8 cellular contexts compared by ENCODE assay signal in genomic region chr19:41175825-41176734, GRCh38. TPM values are rescaled to one million over a fixed set of nuclear protein-coding genes. Genes with fewer than 3 reads are reported as not detected.
A peak's percentile ranks its signal among the peaks of the same experiment; 100 is the strongest.
DNase-seq lines count a peak whose midpoint lies in the region; ATAC-seq and TF ChIP-seq lines count a peak whose summit lies in the region.

No MANE protein-coding gene starts in this region.

- H3K27me3 ChIP-seq in DND-41 (ENCODE audit: insufficient read depth, low read length, poor library complexity) (no peaks in the 10 kb centered on the region), heart right ventricle (peaks cover 0 to 11% (median 4%) of the 10 kb centered on the region in 7 donors)

- no peak overlapping the region for H2AFZ ChIP-seq in DND-41 (ENCODE audit: low read depth, low read length)

- 29 to 32% methylated on average over 13 of the region's 13 CpGs for WGBS in heart right ventricle, 2 donors

- no peak overlapping the region for H3K9ac ChIP-seq in DND-41 (ENCODE audit: low read depth, low read length)

- H3K79me2 ChIP-seq in DND-41 (ENCODE audit: insufficient read depth, low read length) = no peaks in the 10 kb centered on the region

- H4K20me1 ChIP-seq in DND-41 (ENCODE audit: insufficient read depth, low read length) = no peaks in the 10 kb centered on the region

- DNase-seq in DND-41 (peak; percentile 57), OCI-M1 (lab: John Stamatoyannopoulos, UW) (peak; percentile 75), heart right ventricle (no peak), retinal pigment epithelial cell (ENCODE audit: low read depth) (peak; percentile 58), NCI-H187 (lab: John Stamatoyannopoulos, UW) (no peak)
- DNase-seq in activated effector memory CD4-positive, alpha-beta T cell treated with Interleukin-2 at 50 U/mL for 16 hours = peak; percentile 32

- no peak overlapping the region for H3K4me2 ChIP-seq in DND-41 (ENCODE audit: insufficient read depth, low read length)

- H3K9me3 ChIP-seq in DND-41 (ENCODE audit: insufficient read depth, low read length, severe bottlenecking) (no peaks in the 10 kb centered on the region), heart right ventricle (no peaks in the 10 kb centered on the region)

- TF ChIP-seq CTCF in DND-41 (IDR thresholded peaks at IDR 0.05; ENCODE audit: borderline replicate concordance, extremely low read depth, low read length, poor library complexity, severe bottlenecking) (no peak), heart right ventricle (IDR thresholded peaks at IDR 0.05) (no peak), retinal pigment epithelial cell (conservative IDR thresholded peaks at IDR 0.05; ENCODE audit: low read depth, low read length) (no peak)

- ATAC-seq in DND-41 (ENCODE audit: insufficient read depth, low read depth) = peak; percentile 72
- ATAC-seq in heart right ventricle = peak in 6 of 8 donors; percentile 38 to 82 (median 64)
- no peak for ATAC-seq in GM21786 (IDR thresholded peaks at IDR 0.05; ENCODE audit: unreplicated experiment)
- no peak for ATAC-seq in HG03039 (IDR thresholded peaks at IDR 0.05; ENCODE audit: unreplicated experiment)

- H3K27ac ChIP-seq in DND-41 (ENCODE audit: low read length) (no peak overlapping the region), heart right ventricle (peak overlapping the region in 1 of 10 donors; percentile 69)

- no peaks in the 10 kb centered on the region for H3K36me3 ChIP-seq in DND-41 (ENCODE audit: insufficient read depth, low read length)
- no peaks in the 10 kb centered on the region for H3K36me3 ChIP-seq in heart right ventricle

- H3K4me3 ChIP-seq in DND-41 (ENCODE audit: low read depth in 1 of 2, low read length in 2 of 2) (no peak overlapping the region), heart right ventricle (peak overlapping the region in 1 of 10 donors; percentile 31), retinal pigment epithelial cell (ENCODE audit: low read length) (no peak overlapping the region)

- H3K4me1 ChIP-seq in DND-41 (ENCODE audit: insufficient read depth, low read length) = no peaks in the 10 kb centered on the region
- H3K4me1 ChIP-seq in heart right ventricle = peaks cover 0 to 18% (median 0%) of the 10 kb centered on the region in 9 donors

- intact Hi-C loops in heart right ventricle (cut with DNase I) = no loop called here

RNA-seq across cellular contexts. Expression of gene CYP2S1, which starts 16.9 kb away (rescaled TPM):
- total RNA-seq in heart right ventricle = 1 to 10 TPM in 1 of 10 donors, under 1 TPM in 4, not detected in 5; 0.42 to 1.1 (median 0.59) TPM
- under 1 TPM; 0.29 to 0.30 TPM for polyA plus RNA-seq in heart right ventricle

RNA-seq across cellular contexts. Expression of gene AXL, which starts 42.9 kb away (rescaled TPM):
- total RNA-seq in heart right ventricle = 10 to 100 TPM in 4 of 10 donors, 1 to 10 TPM in 6; 6.5 to 22.8 (median 9.8) TPM
- polyA plus RNA-seq in heart right ventricle = 10 to 100 TPM in 1 of 2 donors, 1 to 10 TPM in 1; 7.9 to 13.0 TPM

Comparison
In these comparisons a context has a peak if more than half of its experiments do, and no peak if none do; other contexts are left out.
1. ATAC-seq: peak in DND-41 (single experiment) and heart right ventricle (6 of 8); none in GM21786 (single experiment) and HG03039 (single experiment).
2. DNase-seq: peak in DND-41 (single experiment), OCI-M1 (single experiment), activated effector memory CD4-positive, alpha-beta T cell treated with Interleukin-2 at 50 U/mL for 16 hours (single experiment) and retinal pigment epithelial cell (single experiment); none in heart right ventricle (0 of 2) and NCI-H187 (0 of 2).